Comparison of ENCODE assay signal across 1 cellular context in the genomic region with DNA sequence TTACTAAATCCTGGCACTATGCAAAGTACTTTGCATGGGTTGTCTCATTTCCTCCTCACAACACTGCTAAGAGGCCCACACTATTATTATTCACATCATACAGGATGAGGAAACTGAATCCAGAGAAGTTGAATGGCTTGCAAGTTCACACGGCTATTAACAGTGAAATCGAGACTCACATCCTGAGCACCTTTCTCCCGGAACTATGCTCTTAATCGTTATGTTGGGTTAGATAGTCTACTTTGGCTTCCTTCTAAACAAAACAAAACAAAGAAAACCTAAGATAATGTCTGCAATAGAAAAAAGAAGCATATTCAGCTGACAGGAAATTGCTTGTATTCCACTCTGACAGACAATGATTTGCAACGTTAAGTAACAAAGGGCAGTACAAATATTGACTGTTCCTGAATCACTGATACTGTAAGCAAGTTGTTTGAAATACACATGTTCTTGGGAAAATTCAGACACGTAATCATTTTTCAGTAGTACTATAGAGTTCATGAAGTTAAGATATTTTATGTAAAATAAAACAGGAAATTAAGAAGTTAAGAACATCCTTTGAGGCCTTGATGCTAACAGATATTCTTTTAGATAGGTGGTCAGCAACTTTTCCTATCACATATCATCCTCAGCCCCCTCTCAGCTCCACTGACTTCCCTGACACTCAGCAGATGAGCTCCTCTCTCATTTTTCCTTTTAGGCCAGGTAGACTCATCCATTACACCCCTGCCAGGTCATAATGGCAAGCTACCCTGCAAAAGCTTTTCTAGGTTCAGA.
TF ChIP-seq lines count a peak whose summit lies in the region.

No MANE protein-coding gene starts in this region.

TF ChIP-seq in HepG2, 621 proteins besides CTCF, POLR2A, EP300 and RAD21 (continued from another document):
- TF ChIP-seq, protein P1, sequence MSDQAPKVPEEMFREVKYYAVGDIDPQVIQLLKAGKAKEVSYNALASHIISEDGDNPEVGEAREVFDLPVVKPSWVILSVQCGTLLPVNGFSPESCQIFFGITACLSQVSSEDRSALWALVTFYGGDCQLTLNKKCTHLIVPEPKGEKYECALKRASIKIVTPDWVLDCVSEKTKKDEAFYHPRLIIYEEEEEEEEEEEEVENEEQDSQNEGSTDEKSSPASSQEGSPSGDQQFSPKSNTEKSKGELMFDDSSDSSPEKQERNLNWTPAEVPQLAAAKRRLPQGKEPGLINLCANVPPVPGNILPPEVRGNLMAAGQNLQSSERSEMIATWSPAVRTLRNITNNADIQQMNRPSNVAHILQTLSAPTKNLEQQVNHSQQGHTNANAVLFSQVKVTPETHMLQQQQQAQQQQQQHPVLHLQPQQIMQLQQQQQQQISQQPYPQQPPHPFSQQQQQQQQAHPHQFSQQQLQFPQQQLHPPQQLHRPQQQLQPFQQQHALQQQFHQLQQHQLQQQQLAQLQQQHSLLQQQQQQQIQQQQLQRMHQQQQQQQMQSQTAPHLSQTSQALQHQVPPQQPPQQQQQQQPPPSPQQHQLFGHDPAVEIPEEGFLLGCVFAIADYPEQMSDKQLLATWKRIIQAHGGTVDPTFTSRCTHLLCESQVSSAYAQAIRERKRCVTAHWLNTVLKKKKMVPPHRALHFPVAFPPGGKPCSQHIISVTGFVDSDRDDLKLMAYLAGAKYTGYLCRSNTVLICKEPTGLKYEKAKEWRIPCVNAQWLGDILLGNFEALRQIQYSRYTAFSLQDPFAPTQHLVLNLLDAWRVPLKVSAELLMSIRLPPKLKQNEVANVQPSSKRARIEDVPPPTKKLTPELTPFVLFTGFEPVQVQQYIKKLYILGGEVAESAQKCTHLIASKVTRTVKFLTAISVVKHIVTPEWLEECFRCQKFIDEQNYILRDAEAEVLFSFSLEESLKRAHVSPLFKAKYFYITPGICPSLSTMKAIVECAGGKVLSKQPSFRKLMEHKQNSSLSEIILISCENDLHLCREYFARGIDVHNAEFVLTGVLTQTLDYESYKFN (CRISPR knock-in tag; conservative IDR thresholded peaks at IDR 0.05): peak; percentile 50
- TF ChIP-seq ELF3 (CRISPR knock-in tag; IDR thresholded peaks at IDR 0.05) (peak; percentile 89), CREB1 (IDR thresholded peaks at IDR 0.05) (no peak), CREB1 (CRISPR knock-in tag; IDR thresholded peaks at IDR 0.05) (peak; percentile 43; the same call in 1 of the 2 replicates), SOX6 (IDR thresholded peaks at IDR 0.05) (no peak), SOX6 (CRISPR knock-in tag; IDR thresholded peaks at IDR 0.05) (peak; percentile 82), ZFP41 (CRISPR knock-in tag; IDR thresholded peaks at IDR 0.05; ENCODE audit: borderline replicate concordance) (no peak), FOXP1 (IDR thresholded peaks at IDR 0.05) (no peak), FOXP1 (CRISPR knock-in tag; IDR thresholded peaks at IDR 0.05) (peak; percentile 85), FOXK1 (CRISPR knock-in tag; IDR thresholded peaks at IDR 0.05; ENCODE audit: borderline replicate concordance, low read depth) (peak; percentile 38; the same call in 1 of the 2 replicates), GABPA (IDR thresholded peaks at IDR 0.05; ENCODE audit: low read depth, low read length) (no peak), GABPA (CRISPR knock-in tag; IDR thresholded peaks at IDR 0.05; ENCODE audit: low read depth) (peak; percentile 45; the same call in 1 of the 2 replicates), SALL2 (CRISPR knock-in tag; IDR thresholded peaks at IDR 0.05) (no peak), MED1 (CRISPR knock-in tag; IDR thresholded peaks at IDR 0.05) (0 out of 2 replicates have a peak, but pooled peaks have one; percentile 41), NFIC (IDR thresholded peaks at IDR 0.05; ENCODE audit: low read length) (peak; percentile 63; the same call in 1 of the 2 replicates), MAFF (IDR thresholded peaks at IDR 0.05; ENCODE audit: low read depth, low read length) (peak; percentile 55), ZNF781 (CRISPR knock-in tag; IDR thresholded peaks at IDR 0.05; ENCODE audit: borderline replicate concordance, not compliant biosample characterization) (no peak), ZNF343 (CRISPR knock-in tag; IDR thresholded peaks at IDR 0.05) (no peak), TBL1XR1 (IDR thresholded peaks at IDR 0.05; ENCODE audit: borderline replicate concordance, low read length, partially characterized antibody) (peak; percentile 92)
- TF ChIP-seq, protein P2, sequence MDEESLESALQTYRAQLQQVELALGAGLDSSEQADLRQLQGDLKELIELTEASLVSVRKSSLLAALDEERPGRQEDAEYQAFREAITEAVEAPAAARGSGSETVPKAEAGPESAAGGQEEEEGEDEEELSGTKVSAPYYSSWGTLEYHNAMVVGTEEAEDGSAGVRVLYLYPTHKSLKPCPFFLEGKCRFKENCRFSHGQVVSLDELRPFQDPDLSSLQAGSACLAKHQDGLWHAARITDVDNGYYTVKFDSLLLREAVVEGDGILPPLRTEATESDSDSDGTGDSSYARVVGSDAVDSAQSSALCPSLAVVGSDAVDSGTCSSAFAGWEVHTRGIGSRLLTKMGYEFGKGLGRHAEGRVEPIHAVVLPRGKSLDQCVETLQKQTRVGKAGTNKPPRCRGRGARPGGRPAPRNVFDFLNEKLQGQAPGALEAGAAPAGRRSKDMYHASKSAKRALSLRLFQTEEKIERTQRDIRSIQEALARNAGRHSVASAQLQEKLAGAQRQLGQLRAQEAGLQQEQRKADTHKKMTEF (CRISPR knock-in tag; IDR thresholded peaks at IDR 0.05): 0 out of 2 replicates have a peak, but pooled peaks have one; percentile 33
- TF ChIP-seq, protein P3, sequence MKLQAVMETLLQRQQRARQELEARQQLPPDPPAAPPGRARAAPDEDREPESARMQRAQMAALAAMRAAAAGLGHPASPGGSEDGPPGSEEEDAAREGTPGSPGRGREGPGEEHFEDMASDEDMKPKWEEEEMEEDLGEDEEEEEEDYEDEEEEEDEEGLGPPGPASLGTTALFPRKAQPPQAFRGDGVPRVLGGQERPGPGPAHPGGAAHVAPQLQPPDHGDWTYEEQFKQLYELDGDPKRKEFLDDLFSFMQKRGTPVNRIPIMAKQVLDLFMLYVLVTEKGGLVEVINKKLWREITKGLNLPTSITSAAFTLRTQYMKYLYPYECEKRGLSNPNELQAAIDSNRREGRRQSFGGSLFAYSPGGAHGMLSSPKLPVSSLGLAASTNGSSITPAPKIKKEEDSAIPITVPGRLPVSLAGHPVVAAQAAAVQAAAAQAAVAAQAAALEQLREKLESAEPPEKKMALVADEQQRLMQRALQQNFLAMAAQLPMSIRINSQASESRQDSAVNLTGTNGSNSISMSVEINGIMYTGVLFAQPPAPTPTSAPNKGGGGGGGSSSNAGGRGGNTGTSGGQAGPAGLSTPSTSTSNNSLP (IDR thresholded peaks at IDR 0.05; ENCODE audit: low read depth, low read length): 0 out of 2 replicates have a peak, but pooled peaks have one; percentile 14
TF ChIP-seq in HepG2: peak in this region for 39.
